9 cellular contexts compared by ENCODE assay signal in the genomic region with DNA sequence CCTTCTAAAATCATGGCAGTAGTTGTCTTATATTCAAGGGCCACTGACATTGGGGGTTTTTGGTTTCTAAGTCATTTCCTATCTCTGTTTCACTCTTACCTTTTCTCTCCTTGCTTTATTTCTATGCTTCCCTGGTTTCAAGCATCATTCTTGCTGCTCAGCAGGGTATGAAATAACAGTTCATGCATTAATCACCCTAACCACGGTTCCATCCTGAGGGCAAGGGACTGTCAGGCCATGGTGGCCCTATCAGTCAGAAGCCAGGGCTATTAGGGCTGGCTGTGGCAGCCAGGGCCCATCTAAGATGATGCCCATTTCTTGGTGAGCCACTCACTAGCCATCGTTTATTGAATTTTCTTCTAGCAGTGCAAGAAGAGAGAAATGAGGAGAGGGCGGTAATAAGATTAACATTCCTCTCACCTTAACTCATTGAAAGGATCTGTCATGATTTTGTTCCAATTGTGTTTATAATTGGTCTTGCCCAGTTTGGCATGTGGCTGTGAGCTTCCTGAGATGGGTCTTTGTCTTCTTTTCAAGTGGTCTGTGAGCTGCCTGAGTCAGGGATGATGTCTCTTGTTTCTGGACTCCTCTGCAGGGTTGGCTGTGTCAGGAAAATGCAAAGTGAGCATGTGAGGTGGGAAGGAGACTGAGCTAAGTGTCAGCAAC. TPM values are rescaled to one million over a fixed set of nuclear protein-coding genes. Genes with fewer than 3 reads are reported as not detected.
DNase-seq lines count a peak whose midpoint lies in the region; ATAC-seq, FAIRE-seq and TF ChIP-seq lines count a peak whose summit lies in the region.
"Had no signal": no experiment of that assay in that cellular context is flagged by ENCODE, and none has a peak within 500 bp of the region (broad histone marks: within the 10 kb centered on the region; RNA-seq: fewer than 3 reads in every experiment).

No MANE protein-coding gene starts in this region.

- TF ChIP-seq CTCF in fibroblast of lung (conservative IDR thresholded peaks at IDR 0.05 in 1 of 2, IDR thresholded peaks at IDR 0.05 in 1 of 2; ENCODE audit: low read depth in 1 of 2, low read length in 2 of 2) (no peak), glutamatergic neuron (IDR thresholded peaks at IDR 0.05; ENCODE audit: partially characterized antibody, unreplicated experiment) (no peak)

- peak; percentile 84 for FAIRE-seq in GM19239 (lab: Jason Lieb, UNC)

- peak; percentile 67 for ATAC-seq in HG03558 (IDR thresholded peaks at IDR 0.05; ENCODE audit: extremely low read depth, unreplicated experiment)

- no peak overlapping the region for H2AFZ ChIP-seq in fibroblast of lung (ENCODE audit: low read length)

- H3K4me1 ChIP-seq in fibroblast of lung (ENCODE audit: control insufficient read depth, extremely low read depth, insufficient read depth, low read length), result peaks cover 29% of the 10 kb centered on the region

- peak; percentile 72 for DNase-seq in ACHN
- DNase-seq in GM19239 (ENCODE audit: insufficient read length, low spot score), result no peak
- peak in 1 of 2 donors; percentile 82 for DNase-seq in fibroblast of lung (ENCODE audit: low read depth in 2 of 2)
- no peak for DNase-seq in DMS53 treated with DMSO at 0.1 percent for 48 hours (lab: John Stamatoyannopoulos, UW; ENCODE audit: unreplicated experiment)
- no peak for DNase-seq in NCI-H774 (lab: John Stamatoyannopoulos, UW)
- DNase-seq in glutamatergic neuron, result no peak
- DNase-seq in activated naive CD4-positive, alpha-beta T cell (lab: John Stamatoyannopoulos, UW), result no peak
- DNase-seq: SJCRH30 had no signal

- no peaks in the 10 kb centered on the region for H3K9me3 ChIP-seq in fibroblast of lung (ENCODE audit: control insufficient read depth, insufficient read depth, low read depth, low read length)
- H3K9me3 ChIP-seq: SJCRH30 had no signal

- no peak overlapping the region for H3K9ac ChIP-seq in fibroblast of lung (ENCODE audit: insufficient read depth, low read length)

- no peaks in the 10 kb centered on the region for H4K20me1 ChIP-seq in fibroblast of lung (ENCODE audit: control insufficient read depth, extremely low read depth, insufficient read depth, low read length)

- H3K4me3 ChIP-seq in fibroblast of lung (replicated peaks in 1 of 4; ENCODE audit: control extremely low read depth in 1 of 4, insufficient read depth in 1 of 4, low read depth in 3 of 4, low read length in 4 of 4), result no peak overlapping the region
- H3K4me3 ChIP-seq: SJCRH30 had no signal

- H3K4me2 ChIP-seq in fibroblast of lung (ENCODE audit: extremely low read depth, insufficient read depth, low read length), result no peak overlapping the region

- no peaks in the 10 kb centered on the region for H3K27me3 ChIP-seq in fibroblast of lung (ENCODE audit: control insufficient read depth, insufficient read depth, low read length)
- H3K27me3 ChIP-seq: SJCRH30 had no signal

- peak overlapping the region; percentile 76 for H3K27ac ChIP-seq in fibroblast of lung (ENCODE audit: insufficient read depth, low read length)
- H3K27ac ChIP-seq: SJCRH30 had no signal

- H3K79me2 ChIP-seq in fibroblast of lung (ENCODE audit: control insufficient read depth, insufficient read depth, low read length), result no peaks in the 10 kb centered on the region

- H3K4me3 Mint-ChIP-seq in glutamatergic neuron (ENCODE audit: unreplicated experiment), result no peak overlapping the region

- in situ Hi-C loops in ACHN (cut with HindIII; ENCODE audit: low pct_ligation_motif_present, low pct_unique_long_range_greater_than_20kb, low sequenced_read_pairs), result no loop called here

- H3K27ac Mint-ChIP-seq in glutamatergic neuron (ENCODE audit: unreplicated experiment), result no peak overlapping the region

- H3K27me3 Mint-ChIP-seq in glutamatergic neuron (ENCODE audit: unreplicated experiment), result peaks cover 4% of the 10 kb centered on the region

- peaks cover 3% of the 10 kb centered on the region for H3K9me3 Mint-ChIP-seq in glutamatergic neuron (ENCODE audit: unreplicated experiment)

- no peaks in the 10 kb centered on the region for H3K36me3 ChIP-seq in fibroblast of lung (ENCODE audit: control insufficient read depth, insufficient read depth, low read length)
- H3K36me3 ChIP-seq: SJCRH30 had no signal

- H3K4me1 Mint-ChIP-seq in glutamatergic neuron (ENCODE audit: low read depth, unreplicated experiment), result no peaks in the 10 kb centered on the region

- H3K36me3 Mint-ChIP-seq in glutamatergic neuron (ENCODE audit: unreplicated experiment), result peaks cover 4% of the 10 kb centered on the region

RNA-seq across cellular contexts. Expression of a gene that starts 45.2 kb away (rescaled TPM):
- total RNA-seq in fibroblast of lung, result 18.7 and 24.3 TPM in 2 replicates
- polyA plus RNA-seq in fibroblast of lung, result 35.8 and 38.4 TPM in 2 replicates
- polyA plus RNA-seq in fibroblast of lung (2012), result 49.1 and 51.7 TPM in 2 replicates
- polyA minus RNA-seq in fibroblast of lung (ENCODE audit: low replicate concordance), result 48.8 and 70.1 TPM in 2 replicates
- total RNA-seq in glutamatergic neuron (ENCODE audit: unreplicated experiment), result 37.4 TPM
